ENCODE assay signal across 8 cellular contexts in the genomic region with DNA sequence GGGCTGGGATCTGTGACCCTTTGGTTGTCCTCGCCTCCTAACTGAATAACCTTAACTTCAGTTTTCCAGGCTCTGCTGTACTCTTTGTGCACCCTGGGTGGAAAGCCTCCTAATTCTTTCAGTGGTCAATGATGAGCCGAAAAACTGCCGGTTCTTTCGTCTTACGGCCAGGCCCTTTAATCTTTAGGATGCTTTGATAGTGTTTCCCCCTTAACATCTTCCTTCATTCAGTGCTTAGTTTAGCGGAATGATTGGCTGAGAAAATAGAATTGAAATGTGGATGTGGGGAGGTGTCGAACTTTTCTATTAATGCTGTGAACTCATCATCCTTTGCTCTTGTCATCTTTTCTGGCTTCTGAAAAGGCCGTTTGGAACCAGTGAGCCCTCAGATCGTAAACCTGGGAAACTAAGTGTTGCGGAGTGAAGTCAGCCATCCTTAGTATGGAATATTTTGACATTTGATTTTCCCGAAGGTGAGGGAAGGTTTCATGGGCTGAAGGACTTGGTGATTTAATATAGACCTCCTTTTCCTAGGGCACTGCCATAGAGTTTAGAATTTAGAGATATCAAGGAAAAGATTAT. TPM values are rescaled to one million over a fixed set of nuclear protein-coding genes. Genes with fewer than 3 reads are reported as not detected.
DNase-seq lines count a peak whose midpoint lies in the region; ATAC-seq and TF ChIP-seq lines count a peak whose summit lies in the region.

No MANE protein-coding gene starts in this region.

- H3K4ac ChIP-seq in trophoblast cell (ENCODE audit: low read depth, low read length) = peak overlapping the region; percentile 80

- no peak overlapping the region for H3K23ac ChIP-seq in trophoblast cell (ENCODE audit: low read length)

- no peak for DNase-seq in heart right ventricle
- DNase-seq in Right ventricle myocardium superior = no peak
- peak in 1 of 2 donors; percentile 7 for DNase-seq in fibroblast of lung (ENCODE audit: low read depth in 2 of 2)
- peak in 1 of 2 donors; percentile 19 for DNase-seq in trophoblast cell
- DNase-seq in dedifferentiated amniotic fluid mesenchymal stem cell (ENCODE audit: extremely low spot score) = no peak

- H2BK12ac ChIP-seq in trophoblast cell (ENCODE audit: low read length) = no peak overlapping the region

- peak overlapping the region; percentile 95 for H3K14ac ChIP-seq in trophoblast cell (ENCODE audit: low read length)

- H2BK120ac ChIP-seq in trophoblast cell (ENCODE audit: insufficient read depth, low read length, poor library complexity) = no peak overlapping the region

- H3K9me3 ChIP-seq in heart right ventricle (no peaks in the 10 kb centered on the region), SU-DHL-6 (ENCODE audit: insufficient read depth, low read length) (no peaks in the 10 kb centered on the region), fibroblast of lung (ENCODE audit: control insufficient read depth, insufficient read depth, low read depth, low read length) (no peaks in the 10 kb centered on the region), trophoblast cell (ENCODE audit: insufficient read depth, low read depth, low read length) (no peaks in the 10 kb centered on the region)

- whole genome bisulfite sequencing in heart right ventricle, 2 donors = 2% methylated on average over 11 of the region's 11 CpGs
- WGBS in trophoblast cell (ENCODE audit: extremely low coverage, insufficient coverage, insufficient read length) = no CpG with 5 or more reads among the region's 11 CpGs

- peak overlapping the region; percentile 95 for H4K12ac ChIP-seq in trophoblast cell (ENCODE audit: low read depth, low read length)

- H3K4me2 ChIP-seq in SU-DHL-6 (ENCODE audit: low read depth, low read length, poor library complexity, severe bottlenecking) = peak overlapping the region; percentile 87
- peak overlapping the region; percentile 82 for H3K4me2 ChIP-seq in fibroblast of lung (ENCODE audit: extremely low read depth, insufficient read depth, low read length)
- H3K4me2 ChIP-seq in trophoblast cell (ENCODE audit: low read length) = peak overlapping the region; percentile 83

- H4K8ac ChIP-seq in trophoblast cell (ENCODE audit: low read depth, low read length) = peak overlapping the region; percentile 95

- H2AFZ ChIP-seq in SU-DHL-6 (ENCODE audit: low read depth, low read length, severe bottlenecking) = peak overlapping the region; percentile 22
- no peak overlapping the region for H2AFZ ChIP-seq in fibroblast of lung (ENCODE audit: low read length)
- H2AFZ ChIP-seq in trophoblast cell (ENCODE audit: insufficient read depth, low read length, poor library complexity) = peak overlapping the region; percentile 74

- H3K27ac ChIP-seq in heart right ventricle (peak overlapping the region in 9 of 10 donors; percentile 86 to 97 (median 95)), SU-DHL-6 (ENCODE audit: low read depth, low read length) (peak overlapping the region; percentile 89), fibroblast of lung (ENCODE audit: insufficient read depth, low read length) (peak overlapping the region; percentile 97), trophoblast cell (ENCODE audit: low read depth, low read length) (peak overlapping the region; percentile 95)

- peaks cover 17% of the 10 kb centered on the region for H3F3A ChIP-seq in SU-DHL-6 (ENCODE audit: insufficient read depth)

- peaks cover 31% of the 10 kb centered on the region for H4K20me1 ChIP-seq in SU-DHL-6 (ENCODE audit: low read depth, low read length)
- H4K20me1 ChIP-seq in fibroblast of lung (ENCODE audit: control insufficient read depth, extremely low read depth, insufficient read depth, low read length) = no peaks in the 10 kb centered on the region

- no peak for ATAC-seq in heart right ventricle
- no peak for ATAC-seq in Right ventricle myocardium superior (ENCODE audit: poor library complexity)
- no peak for ATAC-seq in HG03095 (IDR thresholded peaks at IDR 0.05; ENCODE audit: unreplicated experiment)
- no peak for ATAC-seq in HG03354 (IDR thresholded peaks at IDR 0.05; ENCODE audit: poor library complexity, severe bottlenecking, unreplicated experiment)

- H3K4me1 ChIP-seq in heart right ventricle (peaks cover 0 to 50% (median 25%) of the 10 kb centered on the region in 9 donors), fibroblast of lung (ENCODE audit: control insufficient read depth, extremely low read depth, insufficient read depth, low read length) (peaks cover 4% of the 10 kb centered on the region), trophoblast cell (ENCODE audit: control insufficient read depth in 1 of 2, insufficient read depth in 2 of 2, low read length in 2 of 2) (peaks cover 4 to 6% of the 10 kb centered on the region in 2 experiments)

- peaks cover 12% of the 10 kb centered on the region for H3K79me1 ChIP-seq in trophoblast cell (ENCODE audit: low read length)

- H4K91ac ChIP-seq in trophoblast cell (ENCODE audit: low read depth, low read length) = peak overlapping the region; percentile 87

- H2BK5ac ChIP-seq in trophoblast cell (ENCODE audit: low read depth, low read length, poor library complexity) = no peak overlapping the region

- peak overlapping the region; percentile 91 for H3K18ac ChIP-seq in trophoblast cell (ENCODE audit: low read length)

- peak overlapping the region; percentile 2 for H2AK5ac ChIP-seq in trophoblast cell (ENCODE audit: low read length)

- H3K36me3 ChIP-seq in heart right ventricle (peaks cover 0 to 23% (median 13%) of the 10 kb centered on the region in 9 donors), SU-DHL-6 (ENCODE audit: low read length) (peaks cover 38% of the 10 kb centered on the region), fibroblast of lung (ENCODE audit: control insufficient read depth, insufficient read depth, low read length) (peaks cover 7% of the 10 kb centered on the region), trophoblast cell (ENCODE audit: control insufficient read depth in 1 of 2, insufficient read depth in 2 of 2, low read length in 2 of 2) (peaks cover 4% of the 10 kb centered on the region in 2 experiments)

- H3K9me2 ChIP-seq in SU-DHL-6 (replicated peaks; ENCODE audit: insufficient read depth, low read length) = no peaks in the 10 kb centered on the region

- TF ChIP-seq CTCF in heart right ventricle (IDR thresholded peaks at IDR 0.05) = no peak
- no peak for TF ChIP-seq CTCF in SU-DHL-6 (IDR thresholded peaks at IDR 0.05; ENCODE audit: insufficient read depth, low read length, poor library complexity, severe bottlenecking)
- TF ChIP-seq CTCF in fibroblast of lung (conservative IDR thresholded peaks at IDR 0.05 in 1 of 2, IDR thresholded peaks at IDR 0.05 in 1 of 2; ENCODE audit: low read depth in 1 of 2, low read length in 2 of 2) = no peak

- peak overlapping the region; percentile 90 for H3K9ac ChIP-seq in SU-DHL-6 (ENCODE audit: low read length)
- peak overlapping the region; percentile 99 for H3K9ac ChIP-seq in fibroblast of lung (ENCODE audit: insufficient read depth, low read length)
- H3K9ac ChIP-seq in trophoblast cell (ENCODE audit: low read length) = peak overlapping the region; percentile 93

- intact Hi-C loops in heart right ventricle (cut with DNase I) = no loop called here
- intact Hi-C loops in Right ventricle myocardium superior (cut with DNase I) = no loop called here

- peaks cover 64% of the 10 kb centered on the region for H3K79me2 ChIP-seq in SU-DHL-6 (ENCODE audit: insufficient read depth, low read length)
- H3K79me2 ChIP-seq in fibroblast of lung (ENCODE audit: control insufficient read depth, insufficient read depth, low read length) = peaks cover 68% of the 10 kb centered on the region
- H3K79me2 ChIP-seq in trophoblast cell (ENCODE audit: control insufficient read depth, insufficient read depth, low read length, poor library complexity) = peaks cover 16% of the 10 kb centered on the region

- H3K27me3 ChIP-seq in heart right ventricle (no peaks in the 10 kb centered on the region), SU-DHL-6 (ENCODE audit: low read length) (no peaks in the 10 kb centered on the region), fibroblast of lung (ENCODE audit: control insufficient read depth, insufficient read depth, low read length) (no peaks in the 10 kb centered on the region), trophoblast cell (ENCODE audit: insufficient read depth, low read length) (no peaks in the 10 kb centered on the region)

- H3K4me3 ChIP-seq in heart right ventricle (peak overlapping the region; percentile 73 to 97 (median 88)), SU-DHL-6 (ENCODE audit: insufficient read depth, low read length, poor library complexity, severe bottlenecking) (peak overlapping the region; percentile 90), fibroblast of lung (replicated peaks in 1 of 4; ENCODE audit: control extremely low read depth in 1 of 4, insufficient read depth in 1 of 4, low read depth in 3 of 4, low read length in 4 of 4) (peak overlapping the region; percentile 95 to 99 (median 97)), trophoblast cell (ENCODE audit: low read depth, low read length) (peak overlapping the region; percentile 95)

RNA-seq across cellular contexts. Expression of a gene that starts 0.9 kb away (rescaled TPM):
- total RNA-seq in heart right ventricle (10 to 100 TPM; 36.5 to 52.2 (median 40.8) TPM), Right ventricle myocardium superior (32.2 TPM), fibroblast of lung (226 and 322 TPM in 2 replicates)
- polyA plus RNA-seq in heart right ventricle (10 to 100 TPM; 52.3 to 95.6 TPM), fibroblast of lung (669 and 712 TPM in 2 replicates)
- polyA plus RNA-seq in fibroblast of lung (2012) = 262 and 263 TPM in 2 replicates
- 1,044 and 1,141 TPM in 2 replicates for polyA minus RNA-seq in fibroblast of lung (ENCODE audit: low replicate concordance)
- polyA plus RNA-seq in trophoblast cell (2013) = 214 and 226 TPM in 2 replicates
